9 cellular contexts compared by ENCODE assay signal in the genomic region with DNA sequence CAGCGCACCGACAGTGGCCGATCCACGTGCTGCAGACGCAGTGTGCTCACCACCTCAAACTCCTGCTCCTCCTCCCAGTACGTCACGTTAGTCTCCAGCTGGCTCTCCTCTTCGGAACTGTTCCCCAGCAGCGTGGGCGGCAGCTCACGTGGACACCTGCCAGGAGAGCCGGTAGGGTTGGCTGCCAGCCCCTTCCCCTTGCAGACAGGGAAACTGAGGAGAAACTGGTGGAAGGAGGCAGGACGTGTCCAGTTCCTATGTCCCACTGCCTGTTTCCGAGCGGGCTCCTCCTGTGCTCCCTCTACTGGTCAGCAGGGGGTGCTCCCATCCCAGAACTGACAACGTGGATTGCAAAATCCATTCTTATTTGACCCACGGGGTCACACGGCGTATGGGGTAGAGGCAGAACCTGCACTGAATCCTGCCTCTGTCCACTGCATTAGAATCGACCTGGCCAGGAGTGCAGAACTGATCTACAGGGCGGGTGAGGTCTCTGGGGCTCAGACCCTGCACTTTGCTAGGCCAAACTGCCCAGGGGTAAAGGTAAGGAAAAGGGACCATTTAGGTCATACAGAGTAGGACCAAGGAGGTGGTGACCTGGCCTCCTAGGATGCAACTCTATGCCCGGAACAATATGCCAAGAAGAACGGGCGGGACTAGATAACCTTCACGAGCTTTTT. TPM values are rescaled to one million over a fixed set of nuclear protein-coding genes. Genes with fewer than 3 reads are reported as not detected.
DNase-seq lines count a peak whose midpoint lies in the region; ATAC-seq, FAIRE-seq and TF ChIP-seq lines count a peak whose summit lies in the region.
"Had no signal": no experiment of that assay in that cellular context is flagged by ENCODE, and none has a peak within 500 bp of the region (broad histone marks: within the 10 kb centered on the region; RNA-seq: fewer than 3 reads in every experiment).

No MANE protein-coding gene starts in this region.

- CTCF ChIA-PET in GM10248 (lab: Yijun Ruan, JAX) = interaction anchor here (0.6 to 2.8 kb wide), 28 partner anchors 9 to 221 kb away, joined by 3 to 20 read pairs (median 4); no protein-coding TSS in a partner anchor

- FAIRE-seq in small intestine (lab: Jason Lieb, UNC) = no peak

- H3K36me3 Mint-ChIP-seq in immature natural killer cell = peaks cover 0 to 29% (median 10%) of the 10 kb centered on the region in 3 donors

- H3K4me1 Mint-ChIP-seq in immature natural killer cell = peaks cover 20 to 21% of the 10 kb centered on the region in 2 donors

- WGBS in body of pancreas, 2 donors = 20 to 27% methylated on average over 17 to 25 of the region's 25 CpGs
- 19 to 36% (median 31%) methylated on average over 25 of the region's 25 CpGs for WGBS in small intestine, 3 donors

- intact Hi-C loops in body of pancreas (cut with DNase I) = loop anchor here (5.0 kb wide), 1 partner anchor 87 kb away; no protein-coding TSS in a partner anchor

- peak overlapping the region; percentile 22 to 75 (median 39) for H3K4me3 Mint-ChIP-seq in immature natural killer cell

- H3K9ac ChIP-seq in HUES48 (ENCODE audit: low read depth, low read length) = no peak overlapping the region

- H3K27me3 ChIP-seq in HUES48 (ENCODE audit: control insufficient read depth, insufficient read depth, low read length) = peaks cover 43% of the 10 kb centered on the region
- no peaks in the 10 kb centered on the region for H3K27me3 ChIP-seq in body of pancreas
- no peaks in the 10 kb centered on the region for H3K27me3 ChIP-seq in small intestine (ENCODE audit: control insufficient read depth in 2 of 2, insufficient read depth in 2 of 2, low read length in 2 of 2)

- H3K27ac Mint-ChIP-seq in immature natural killer cell = peak overlapping the region in 2 of 6 donors; percentile 9 to 63

- no peak for TF ChIP-seq POLR2A in body of pancreas (IDR thresholded peaks at IDR 0.05)

- H3K36me3 ChIP-seq in HUES48 (ENCODE audit: control insufficient read depth, insufficient read depth, low read length) (no peaks in the 10 kb centered on the region), body of pancreas (replicated peaks in 1 of 2; ENCODE audit: insufficient read depth in 1 of 2, low read depth in 2 of 2) (no peaks in the 10 kb centered on the region), small intestine (ENCODE audit: control insufficient read depth in 2 of 2, insufficient read depth in 2 of 2, low read length in 2 of 2) (no peaks in the 10 kb centered on the region)

- peaks cover 16% of the 10 kb centered on the region for H3K4me1 ChIP-seq in HUES48 (ENCODE audit: control insufficient read depth, insufficient read depth, low read length)
- peaks cover 8% of the 10 kb centered on the region for H3K4me1 ChIP-seq in body of pancreas
- no peaks in the 10 kb centered on the region for H3K4me1 ChIP-seq in small intestine (ENCODE audit: control insufficient read depth in 2 of 2, insufficient read depth in 1 of 2, low read depth in 1 of 2, low read length in 1 of 2)

- H3K4me3 ChIP-seq in HUES48 (ENCODE audit: low read depth, low read length) (no peak overlapping the region), body of pancreas (no peak overlapping the region), small intestine (ENCODE audit: low read depth in 1 of 2, low read length in 2 of 2) (peak overlapping the region in 1 of 2 donors; percentile 17)

- no peaks in the 10 kb centered on the region for H3K9me3 Mint-ChIP-seq in immature natural killer cell

- DNase-seq in GM10248 (ENCODE audit: extremely low spot score) (peak; percentile 86), SW480 (ENCODE audit: low spot score) (peak; percentile 69), body of pancreas (peak; percentile 77 to 80 (median 78)), immature natural killer cell (peak; percentile 42 to 57 (median 55)), small intestine (peak; percentile 77)

- peaks cover 0 to 1% (median 0%) of the 10 kb centered on the region in 3 donors for H3K27me3 Mint-ChIP-seq in immature natural killer cell (ENCODE audit: low read depth in 3 of 3)

- TF ChIP-seq CTCF in 22Rv1 (IDR thresholded peaks at IDR 0.05) (peak; percentile 95), GM10248 (IDR thresholded peaks at IDR 0.05; ENCODE audit: control extremely low read depth, extremely low read depth, low read depth, missing control alignments) (peak; percentile 86), body of pancreas (IDR thresholded peaks at IDR 0.05) (peak; percentile 79 to 93 (median 87))

- H3K9me3 ChIP-seq in HUES48 (ENCODE audit: control insufficient read depth, insufficient read depth, low read length) (no peaks in the 10 kb centered on the region), body of pancreas (no peaks in the 10 kb centered on the region), small intestine (ENCODE audit: control insufficient read depth, low read depth) (no peaks in the 10 kb centered on the region)

- ATAC-seq in body of pancreas (peak; percentile 89), GM21737 (IDR thresholded peaks at IDR 0.05; ENCODE audit: unreplicated experiment) (no peak)

- no peak overlapping the region for H3K27ac ChIP-seq in 22Rv1
- H3K27ac ChIP-seq in HUES48 (ENCODE audit: low read depth, low read length) = peak overlapping the region; percentile 26
- H3K27ac ChIP-seq in body of pancreas = no peak overlapping the region
- H3K27ac ChIP-seq in small intestine (ENCODE audit: low read depth in 1 of 2, low read length in 1 of 2) = no peak overlapping the region

- POLR2A ChIA-PET in GM10248 (lab: Yijun Ruan, JAX) = no interaction called here

RNA-seq across cellular contexts. Expression of a gene that starts 25.7 kb away (rescaled TPM):
- 10 to 100 TPM; 24.1 to 34.2 TPM for total RNA-seq in body of pancreas
- 10 to 100 TPM in 1 of 3 donors, 1 to 10 TPM in 2; 6.4 to 18.9 (median 7.1) TPM for polyA plus RNA-seq in immature natural killer cell
- polyA plus RNA-seq in small intestine = 10 to 100 TPM in 1 of 3 donors, 1 to 10 TPM in 1, under 1 TPM in 1; 0.45 to 31.6 (median 1.6) TPM

RNA-seq across cellular contexts. Expression of a gene that starts 36.6 kb away (rescaled TPM):
- not detected for total RNA-seq in body of pancreas
- not detected for polyA plus RNA-seq in immature natural killer cell
- 100 to 1,000 TPM; 205 to 238 (median 219) TPM for polyA plus RNA-seq in small intestine
- total RNA-seq: mononuclear cell had no signal

RNA-seq across cellular contexts. Expression of a gene that starts 43.6 kb away (rescaled TPM):
- total RNA-seq in body of pancreas = 10 to 100 TPM in 1 of 2 donors, 1 to 10 TPM in 1; 5.3 to 13.5 TPM
- polyA plus RNA-seq in immature natural killer cell = 10 to 100 TPM in 1 of 3 donors, 1 to 10 TPM in 1, under 1 TPM in 1; 0.82 to 10.4 (median 2.5) TPM
- 1 to 10 TPM; 4.1 to 7.2 (median 4.9) TPM for polyA plus RNA-seq in small intestine

RNA-seq across cellular contexts. Expression of a gene that starts 59.9 kb away (rescaled TPM):
- total RNA-seq in body of pancreas = not detected
- polyA plus RNA-seq in immature natural killer cell (not detected), small intestine (1 to 10 TPM in 2 of 3 donors, under 1 TPM in 1; 0.81 to 2.6 (median 1.8) TPM)

Comparison
In these comparisons a context has a peak if more than half of its experiments do, and no peak if none do; other contexts are left out.
1. RNA of a gene that starts 36.6 kb away (polyA plus RNA-seq): 205 to 238 TPM in small intestine; not detected in immature natural killer cell; every median in the first group is over 100 times any median in the second.
2. Peak in every context shown above with its lines, with median percentiles within 50 percentile points of each other: CTCF ChIP-seq and DNase-seq.